In the genomic region with DNA sequence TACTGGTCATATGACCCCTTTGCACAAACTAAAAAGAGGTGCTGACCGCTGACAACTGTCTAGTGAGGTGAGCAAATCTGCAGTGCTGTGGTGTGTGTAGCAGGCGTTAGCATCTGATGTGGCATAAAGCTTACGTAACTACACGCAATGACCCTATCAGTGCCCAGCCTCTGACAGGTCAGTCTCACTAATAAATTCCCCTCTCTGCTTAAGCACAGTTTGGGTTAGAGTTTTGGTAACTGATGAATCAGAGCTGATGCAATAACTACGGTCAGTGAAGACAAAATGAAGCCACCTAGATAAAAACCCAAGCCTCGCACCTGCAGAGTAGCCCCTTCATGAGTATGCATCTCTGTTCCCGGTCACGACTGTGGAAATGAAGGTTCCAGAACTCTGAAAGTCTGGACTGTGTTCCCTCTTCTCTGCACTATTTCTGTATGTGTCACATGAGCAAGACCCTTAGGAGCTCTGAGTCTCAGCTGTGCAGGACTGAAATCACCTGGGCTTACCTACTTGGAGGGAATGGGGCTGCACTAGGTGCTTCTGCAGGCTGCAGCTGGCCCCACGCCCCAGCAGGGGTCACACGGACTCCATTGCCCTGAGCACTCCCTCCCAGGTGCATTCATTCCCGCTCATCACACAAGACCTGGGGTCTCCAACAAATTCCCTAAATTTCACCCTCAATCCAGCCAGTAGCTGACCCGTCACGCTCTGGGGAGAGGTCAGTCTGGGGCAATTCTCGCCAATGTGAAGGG, we compare ENCODE assay signal across 25 cellular contexts. TPM values are rescaled to one million over a fixed set of nuclear protein-coding genes. Genes with fewer than 3 reads are reported as not detected.
DNase-seq lines count a peak whose midpoint lies in the region; ATAC-seq, FAIRE-seq and TF ChIP-seq lines count a peak whose summit lies in the region.
"Had no signal": no experiment of that assay in that cellular context is flagged by ENCODE, and none has a peak within 500 bp of the region (broad histone marks: within the 10 kb centered on the region; RNA-seq: fewer than 3 reads in every experiment).

No MANE protein-coding gene starts in this region.

- H2BK5ac ChIP-seq in mesendoderm (ENCODE audit: low read length), result no peak overlapping the region

- no peaks in the 10 kb centered on the region for H3K4me1 Mint-ChIP-seq in activated T-helper 2 cell treated with anti-CD3 and anti-CD28 coated beads, Interferon-gamma antibody, Interleukin-2, Interleukin-4, amounts not matched to agents 10 μg/mL and 5 μg/mL and 100 μg/mL, durations not matched to agents 14 hours and 24 hours and 36 hours (ENCODE audit: low read depth)
- H3K4me1 Mint-ChIP-seq: activated B cell treated with CpG ODN at 0.5 μM for 24 hours; activated naive CD8-positive, alpha-beta T cell treated with anti-CD3 and anti-CD28 coated beads for 36 hours; central memory CD8-positive, alpha-beta T cell had no signal

- no peaks in the 10 kb centered on the region for H3K27me3 Mint-ChIP-seq in activated T-helper 2 cell treated with anti-CD3 and anti-CD28 coated beads, Interferon-gamma antibody, Interleukin-2, Interleukin-4, amounts not matched to agents 10 μg/mL and 5 μg/mL and 100 μg/mL, durations not matched to agents 14 hours and 24 hours and 36 hours (ENCODE audit: low read depth)
- H3K27me3 Mint-ChIP-seq: activated B cell treated with CpG ODN at 0.5 μM for 24 hours had no signal

- H3K56ac ChIP-seq in mesendoderm (ENCODE audit: low read length), result no peak overlapping the region

- no peak overlapping the region for H3K18ac ChIP-seq in mesendoderm (ENCODE audit: low read length)

- H3K79me2 ChIP-seq in GM12878 (ENCODE audit: control insufficient read depth, insufficient read depth, low read length) (no peaks in the 10 kb centered on the region), mesendoderm (ENCODE audit: control insufficient read depth, insufficient read depth, low read length) (no peaks in the 10 kb centered on the region)

- H3K4me2 ChIP-seq in GM12878 (ENCODE audit: control insufficient read depth, insufficient read depth), result no peak overlapping the region
- no peak overlapping the region for H3K4me2 ChIP-seq in mesendoderm (ENCODE audit: low read length)

- H3K4me3 Mint-ChIP-seq in activated T-helper 2 cell treated with anti-CD3 and anti-CD28 coated beads, Interferon-gamma antibody, Interleukin-2, Interleukin-4, amounts not matched to agents 10 μg/mL and 5 μg/mL and 100 μg/mL, durations not matched to agents 14 hours and 24 hours and 36 hours (ENCODE audit: low read depth), result no peak overlapping the region
- H3K4me3 Mint-ChIP-seq: activated B cell treated with CpG ODN at 0.5 μM for 24 hours; activated naive CD8-positive, alpha-beta T cell treated with anti-CD3 and anti-CD28 coated beads for 36 hours; central memory CD8-positive, alpha-beta T cell had no signal

- H2BK120ac ChIP-seq in mesendoderm (ENCODE audit: low read depth, low read length), result no peak overlapping the region

- CTCF ChIA-PET in GM12878 (lab: Yijun Ruan, JAX), result no interaction called here

- no TSS peak for BruUV-seq in GM12878 (replicated peaks; lab: Mats Ljungman, UMichigan)

- ATAC-seq in GM12878 (no peak), HG03025 (IDR thresholded peaks at IDR 0.05; ENCODE audit: low FRiP score, unreplicated experiment) (no peak)
- ATAC-seq: Right ventricle myocardium inferior, upper lobe of right lung had no signal

- H3K4me3 ChIP-seq in BE2C (ENCODE audit: low read depth, low read length) (no peak overlapping the region), H7 (ENCODE audit: insufficient read depth, low read depth, low read length) (no peak overlapping the region), GM12878 (no peak overlapping the region), mesendoderm (ENCODE audit: low read length) (no peak overlapping the region), suprapubic skin (no peak overlapping the region)
- H3K4me3 ChIP-seq: upper lobe of right lung had no signal

- RAD21 ChIA-PET in GM12878 (lab: Charles Lee; ENCODE audit: unreplicated experiment), result no interaction called here

- no peak overlapping the region for H2BK15ac ChIP-seq in mesendoderm (replicated peaks; ENCODE audit: low read depth)

- no peak for TF ChIP-seq POLR2A in GM12878 (IDR thresholded peaks at IDR 0.05; ENCODE audit: low read depth, low read length)
- no peak for TF ChIP-seq POLR2A in suprapubic skin (IDR thresholded peaks at IDR 0.05)

- H3K4ac ChIP-seq in mesendoderm (ENCODE audit: low read depth, low read length), result no peak overlapping the region

- SMC1A ChIA-PET in GM12878 (lab: Charles Lee; ENCODE audit: uncharacterized antibody, unreplicated experiment), result no interaction called here

- no peak overlapping the region for H4K8ac ChIP-seq in mesendoderm (ENCODE audit: low read depth, low read length)

- TF ChIP-seq RAD21 in GM12878 (IDR thresholded peaks at IDR 0.05; ENCODE audit: insufficient read depth, low read depth, low read length), result no peak; the same call in 1 of the 2 replicates

- H3K4me1 ChIP-seq in BE2C (no peaks in the 10 kb centered on the region), GM12878 (ENCODE audit: control insufficient read depth, insufficient read depth, low read length) (no peaks in the 10 kb centered on the region), mesendoderm (ENCODE audit: control insufficient read depth, low read depth, low read length) (no peaks in the 10 kb centered on the region), suprapubic skin (no peaks in the 10 kb centered on the region)
- H3K4me1 ChIP-seq: upper lobe of right lung had no signal

- H4K20me1 ChIP-seq in GM12878 (ENCODE audit: control insufficient read depth, insufficient read depth), result no peaks in the 10 kb centered on the region

- H2AK5ac ChIP-seq in mesendoderm (ENCODE audit: low read length), result no peak overlapping the region

- POLR2A ChIA-PET in GM12878 (lab: Charles Lee), result no interaction called here

- H3K9me3 Mint-ChIP-seq in activated T-helper 2 cell treated with anti-CD3 and anti-CD28 coated beads, Interferon-gamma antibody, Interleukin-2, Interleukin-4, amounts not matched to agents 10 μg/mL and 5 μg/mL and 100 μg/mL, durations not matched to agents 14 hours and 24 hours and 36 hours, result no peaks in the 10 kb centered on the region
- H3K9me3 Mint-ChIP-seq: activated B cell treated with CpG ODN at 0.5 μM for 24 hours; activated naive CD8-positive, alpha-beta T cell treated with anti-CD3 and anti-CD28 coated beads for 36 hours had no signal

- no peak overlapping the region for H3K27ac Mint-ChIP-seq in activated T-helper 2 cell treated with anti-CD3 and anti-CD28 coated beads, Interferon-gamma antibody, Interleukin-2, Interleukin-4, amounts not matched to agents 10 μg/mL and 5 μg/mL and 100 μg/mL, durations not matched to agents 14 hours and 24 hours and 36 hours
- H3K27ac Mint-ChIP-seq: activated B cell treated with CpG ODN at 0.5 μM for 24 hours; activated naive CD8-positive, alpha-beta T cell treated with anti-CD3 and anti-CD28 coated beads for 36 hours had no signal

- H2AFZ ChIP-seq in GM12878 (ENCODE audit: control insufficient read depth, low read depth, low read length), result no peak overlapping the region

- TF ChIP-seq EP300 in GM12878 (IDR thresholded peaks at IDR 0.05; ENCODE audit: borderline replicate concordance in 1 of 2, control insufficient read depth in 1 of 2, low read depth in 2 of 2, low read length in 2 of 2) (no peak), suprapubic skin (IDR thresholded peaks at IDR 0.05) (no peak)

- no peaks in the 10 kb centered on the region for H3K27me3 ChIP-seq in BE2C
- H3K27me3 ChIP-seq in H7 (ENCODE audit: control insufficient read depth, insufficient read depth, low read length), result no peaks in the 10 kb centered on the region
- no peaks in the 10 kb centered on the region for H3K27me3 ChIP-seq in GM12878 (replicated peaks in 1 of 2; ENCODE audit: control insufficient read depth in 2 of 2, insufficient read depth in 2 of 2, low read length in 1 of 2)
- no peaks in the 10 kb centered on the region for H3K27me3 ChIP-seq in mesendoderm (ENCODE audit: insufficient read depth, low read length, poor library complexity)
- no peaks in the 10 kb centered on the region for H3K27me3 ChIP-seq in suprapubic skin
- H3K27me3 ChIP-seq: upper lobe of right lung had no signal

- peaks cover 27% of the 10 kb centered on the region for H3K36me3 ChIP-seq in BE2C
- no peaks in the 10 kb centered on the region for H3K36me3 ChIP-seq in H7 (replicated peaks; ENCODE audit: control insufficient read depth, insufficient read depth, low read length)
- no peaks in the 10 kb centered on the region for H3K36me3 ChIP-seq in GM12878 (ENCODE audit: control insufficient read depth in 2 of 2, insufficient read depth in 2 of 2, low read length in 1 of 2)
- H3K36me3 ChIP-seq in mesendoderm (ENCODE audit: control insufficient read depth, insufficient read depth, low read length), result no peaks in the 10 kb centered on the region
- no peaks in the 10 kb centered on the region for H3K36me3 ChIP-seq in suprapubic skin
- H3K36me3 ChIP-seq: upper lobe of right lung had no signal

- no peak overlapping the region for H4K5ac ChIP-seq in mesendoderm (ENCODE audit: low read length)

- H3K27ac ChIP-seq in GM12878 (ENCODE audit: control insufficient read depth, insufficient read depth) (no peak overlapping the region), mesendoderm (ENCODE audit: low read depth, low read length) (no peak overlapping the region), suprapubic skin (no peak overlapping the region)
- H3K27ac ChIP-seq: upper lobe of right lung had no signal

- no peak for FAIRE-seq in GM12878 (lab: Jason Lieb, UNC)
- FAIRE-seq: astrocyte had no signal

- H3K9ac ChIP-seq in GM12878 (ENCODE audit: control insufficient read depth, insufficient read depth, low read length) (no peak overlapping the region), mesendoderm (ENCODE audit: low read length) (no peak overlapping the region)

- H3K36me3 Mint-ChIP-seq in activated T-helper 2 cell treated with anti-CD3 and anti-CD28 coated beads, Interferon-gamma antibody, Interleukin-2, Interleukin-4, amounts not matched to agents 10 μg/mL and 5 μg/mL and 100 μg/mL, durations not matched to agents 14 hours and 24 hours and 36 hours (ENCODE audit: low read depth), result no peaks in the 10 kb centered on the region
- H3K36me3 Mint-ChIP-seq: activated naive CD8-positive, alpha-beta T cell treated with anti-CD3 and anti-CD28 coated beads for 36 hours had no signal

- intact Hi-C loops in GM12878 (cut with micrococcal nuclease; ENCODE audit: unreplicated experiment), result no loop called here
- intact Hi-C loops in activated T-helper 2 cell treated with anti-CD3 and anti-CD28 coated beads, Interferon-gamma antibody, Interleukin-2, Interleukin-4, amounts not matched to agents 10 μg/mL and 5 μg/mL and 100 μg/mL, durations not matched to agents 14 hours and 24 hours and 36 hours (cut with micrococcal nuclease), result no loop called here

- TF ChIP-seq CTCF in BE2C (IDR thresholded peaks at IDR 0.05; ENCODE audit: low read depth, low read length) (0 out of 2 replicates have a peak, but pooled peaks have one; percentile 8), GM12878 (IDR thresholded peaks at IDR 0.05 in 2 of 3, conservative IDR thresholded peaks at IDR 0.05 in 1 of 3; ENCODE audit: control insufficient read depth in 2 of 3, extremely low read depth in 1 of 3, insufficient read depth in 1 of 3, low read depth in 3 of 3, low read length in 3 of 3) (0 out of 6 replicates have a peak, but pooled peaks of 2 of the 3 experiments have one; percentile 3 to 4), suprapubic skin (IDR thresholded peaks at IDR 0.05) (no peak)

- no peak overlapping the region for H3K23ac ChIP-seq in mesendoderm (ENCODE audit: low read length)

- H3K9me3 ChIP-seq in BE2C (no peaks in the 10 kb centered on the region), GM12878 (replicated peaks; ENCODE audit: control insufficient read depth, insufficient read depth, low read length) (no peaks in the 10 kb centered on the region; the same call in 2 of the 3 replicates), suprapubic skin (no peaks in the 10 kb centered on the region)
- H3K9me3 ChIP-seq: upper lobe of right lung had no signal

- in situ Hi-C loops in GM12878 (cut with MboI), result no loop called here

- no peaks in the 10 kb centered on the region for H3K79me1 ChIP-seq in mesendoderm (ENCODE audit: low read length)

- 42% methylated on average over 14 of the region's 14 CpGs for WGBS in GM12878 (ENCODE audit: insufficient coverage, insufficient replicate concordance, low lambda C conversion rate, missing lambda C conversion rate)
- WGBS in mesendoderm (ENCODE audit: extremely low coverage, insufficient coverage, low lambda C conversion rate), result no CpG with 5 or more reads among the region's 14 CpGs
- 83% methylated on average over 10 of the region's 14 CpGs for WGBS in suprapubic skin

- DNase-seq in BE2C (no peak), H7 (peak; percentile 68), GM12878 (ENCODE audit: low read depth, low spot score) (no peak), mesendoderm (peak; percentile 43), suprapubic skin (ENCODE audit: low spot score in 2 of 2) (no peak), NCI-H1436 (lab: John Stamatoyannopoulos, UW) (no peak)
- no peak for DNase-seq in activated T-helper 2 cell treated with anti-CD3 and anti-CD28 coated beads, Interferon-gamma antibody, Interleukin-2, Interleukin-4, amounts not matched to agents 10 μg/mL and 5 μg/mL and 100 μg/mL, durations not matched to agents 14 hours and 24 hours and 36 hours (ENCODE audit: low spot score)
- DNase-seq: activated B cell treated with CpG ODN at 0.5 μM for 24 hours; activated CD4-positive, alpha-beta T cell treated with anti-CD3 and anti-CD28 coated beads, Interleukin-2, amount 50 U/mL, for 4 hours; activated effector memory CD4-positive, alpha-beta T cell treated with Interleukin-2 at 50 U/mL for 16 hours; activated naive CD8-positive, alpha-beta T cell treated with anti-CD3 and anti-CD28 coated beads for 36 hours; DND-41; MV-4-11; NCI-H2029; NCI-H345; NCI-H748 treated with DMSO at 0.1 percent for 48 hours; stimulated activated CD4-positive, alpha-beta T cell treated with anti-CD3 and anti-CD28 coated beads, Interleukin-2, amount 100 ng/mL, for 24 hours; SW 1271; upper lobe of right lung had no signal

RNA-seq across cellular contexts. Expression of a gene that starts 54.4 kb away (rescaled TPM):
- polyA plus RNA-seq in BE2C (2012; ENCODE audit: insufficient read depth, insufficient read length, low read depth), result 81.9 TPM
- total RNA-seq in H7 (2014; rRNA removed; shearing (Covaris generic)), result 1.2 and 2.1 TPM in 2 replicates
- total RNA-seq in GM12878 (2013; cell fraction: nucleolus; rRNA removed), result 139 and 149 TPM in 2 replicates
- 0.06 and 0.22 TPM in 2 replicates for total RNA-seq in GM12878 (2014; rRNA removed)
- 0.04 and 0.09 TPM in 2 replicates for total RNA-seq in GM12878 (2014; rRNA removed; fragmentation: Illumina TruSeq; extraction: Trizol)
- 0.41 and 0.43 TPM in 2 replicates for total RNA-seq in GM12878 (2021)
- polyA plus RNA-seq in GM12878 (2011; ENCODE audit: low read depth), result 1.8 TPM
- 1.4 and 2.9 TPM in 2 replicates for polyA plus RNA-seq in GM12878 (2011; rRNA removed)
- 1.4 and 1.5 TPM in 2 replicates for polyA plus RNA-seq in GM12878 (2011; cell fraction: cytosol; rRNA removed)
- polyA plus RNA-seq in GM12878 (2011; cell fraction: nucleus; rRNA removed), result 9.4 and 9.6 TPM in 2 replicates
- polyA plus RNA-seq in GM12878 (2012), result 2.9 and 4.5 TPM in 2 replicates
- 0.07 TPM in 1 of 2 replicates, not detected in the other for polyA plus RNA-seq in GM12878 (2014; fragmentation: Illumina TruSeq; extraction: Trizol)
- under 1 TPM in 1 of 2 experiments, not detected in 1; 0.04 TPM for polyA plus RNA-seq in GM12878 (2014; fragmentation: Nextera tagmentation; extraction: Ambion mirVana)
- 0.08 and 0.11 TPM in 2 replicates for polyA plus RNA-seq in GM12878 (2014; rRNA removed)
- under 1 TPM; 0.06 to 0.24 TPM for polyA plus RNA-seq in GM12878 (2016; fragmentation: Nextera tagmentation; extraction: Ambion mirVana)
- polyA minus RNA-seq in GM12878 (2011; rRNA and poly(A)+ RNA removed), result 2.0 and 3.5 TPM in 2 replicates
- 0.52 and 0.80 TPM in 2 replicates for polyA minus RNA-seq in GM12878 (2011; cell fraction: cytosol; rRNA and poly(A)+ RNA removed)
- 1.8 and 6.6 TPM in 2 replicates for polyA minus RNA-seq in GM12878 (2011; cell fraction: nucleus; rRNA and poly(A)+ RNA removed)
- polyA plus RNA-seq in mesendoderm (2013, experiment 1 of 2), result 1.5 TPM
- 1.4 TPM for polyA plus RNA-seq in mesendoderm (2013, experiment 2 of 2)
- not detected in 2 replicates for total RNA-seq in activated T-helper 2 cell treated with anti-CD3 and anti-CD28 coated beads, Interferon-gamma antibody, Interleukin-2, Interleukin-4, amounts not matched to agents 10 μg/mL and 5 μg/mL and 100 μg/mL, durations not matched to agents 14 hours and 24 hours and 36 hours
- total RNA-seq in suprapubic skin, result 10 to 100 TPM in 1 of 4 donors, 1 to 10 TPM in 3; 2.1 to 21.8 (median 3.0) TPM
- total RNA-seq: activated B cell treated with CpG ODN at 0.5 μM for 24 hours; activated naive CD8-positive, alpha-beta T cell treated with anti-CD3 and anti-CD28 coated beads for 36 hours; HT1080; Right ventricle myocardium inferior; subcutaneous adipose tissue had no signal

Comparison
In these comparisons a context has a peak if more than half of its experiments do, and no peak if none do; other contexts are left out.
1. DNase-seq: peak in H7 (single experiment) and mesendoderm (single experiment); none in BE2C (single experiment), GM12878 (single experiment), activated T-helper 2 cell treated with anti-CD3 and anti-CD28 coated beads, Interferon-gamma antibody, Interleukin-2, Interleukin-4, amounts not matched to agents 10 μg/mL and 5 μg/mL and 100 μg/mL, durations not matched to agents 14 hours and 24 hours and 36 hours (single experiment), suprapubic skin (0 of 2) and NCI-H1436 (single experiment).
2. CTCF ChIP-seq: peak in BE2C (single experiment) and GM12878 (2 of 3); none in suprapubic skin (0 of 2).